ENCODE assay signal across 22 cellular contexts in genomic region chr1:229461032-229461668, GRCh38. TPM values are rescaled to one million over a fixed set of nuclear protein-coding genes. Genes with fewer than 3 reads are reported as not detected.
"Had no signal": no experiment of that assay in that cellular context is flagged by ENCODE, and none has a peak within 500 bp of the region (broad histone marks: within the 10 kb centered on the region; RNA-seq: fewer than 3 reads in every experiment).

No MANE protein-coding gene starts in this region.

- H3K27ac Mint-ChIP-seq: activated CD8-positive, alpha-beta T cell treated with anti-CD3 and anti-CD28 coated beads for 36 hours; activated naive CD8-positive, alpha-beta T cell; natural killer cell treated with Interleukin-12 subunit alpha and Interleukin-12 subunit beta and Interleukin-15 and Interleukin-18, amount 100 ng/mL, for 72 hours; stimulated activated naive B cell treated with anti-CD40 and anti-IgM and Interleukin-4, amounts not matched to agents 10 μg/mL and 1 μg/mL and 100 μg/mL, for 72 hours; T-helper 1 cell treated with Interleukin-12 subunit alpha and Interleukin-12 subunit beta and Interleukin-4 antibody, amounts not matched to agents 30 μg/mL and 1 μg/mL, for 36 hours; type B pancreatic cell had no signal

- H3K9me3 Mint-ChIP-seq: activated CD8-positive, alpha-beta T cell treated with anti-CD3 and anti-CD28 coated beads for 36 hours; natural killer cell treated with Interleukin-12 subunit alpha and Interleukin-12 subunit beta and Interleukin-15 and Interleukin-18, amount 100 ng/mL, for 72 hours; stimulated activated naive B cell treated with anti-CD40 and anti-IgM and Interleukin-4, amounts not matched to agents 10 μg/mL and 1 μg/mL and 100 μg/mL, for 72 hours; T-helper 1 cell treated with Interleukin-12 subunit alpha and Interleukin-12 subunit beta and Interleukin-4 antibody, amounts not matched to agents 30 μg/mL and 1 μg/mL, for 36 hours; type B pancreatic cell had no signal

- H3K27me3 Mint-ChIP-seq: activated CD8-positive, alpha-beta T cell treated with anti-CD3 and anti-CD28 coated beads for 36 hours; activated naive CD8-positive, alpha-beta T cell; natural killer cell treated with Interleukin-12 subunit alpha and Interleukin-12 subunit beta and Interleukin-15 and Interleukin-18, amount 100 ng/mL, for 72 hours; stimulated activated naive B cell treated with anti-CD40 and anti-IgM and Interleukin-4, amounts not matched to agents 10 μg/mL and 1 μg/mL and 100 μg/mL, for 72 hours; type B pancreatic cell had no signal

- H3K4me3 Mint-ChIP-seq: activated CD8-positive, alpha-beta T cell treated with anti-CD3 and anti-CD28 coated beads for 36 hours; activated naive CD8-positive, alpha-beta T cell; natural killer cell treated with Interleukin-12 subunit alpha and Interleukin-12 subunit beta and Interleukin-15 and Interleukin-18, amount 100 ng/mL, for 72 hours; stimulated activated naive B cell treated with anti-CD40 and anti-IgM and Interleukin-4, amounts not matched to agents 10 μg/mL and 1 μg/mL and 100 μg/mL, for 72 hours; T-helper 1 cell treated with Interleukin-12 subunit alpha and Interleukin-12 subunit beta and Interleukin-4 antibody, amounts not matched to agents 30 μg/mL and 1 μg/mL, for 36 hours; type B pancreatic cell had no signal

- H3K27ac ChIP-seq: hepatocyte, WERI-Rb-1 had no signal

- DNase-seq: activated CD4-positive, alpha-beta T cell treated with anti-CD3 and anti-CD28 coated beads for 48 hours; activated CD8-positive, alpha-beta T cell treated with anti-CD3 and anti-CD28 coated beads for 36 hours; activated effector memory CD4-positive, alpha-beta T cell treated with anti-CD3 and anti-CD28 coated beads, Interleukin-2, amount 50 U/mL, for 16 hours; activated T-cell treated with anti-CD3 and anti-CD28 coated beads, Interleukin-2, amount 50 U/mL, for 48 hours; amniotic stem cell; central memory CD4-positive, alpha-beta T cell; cortex of kidney; effector memory CD4-positive, alpha-beta T cell; foreskin melanocyte; kidney; mesendoderm; SIG-M5; stimulated activated CD4-positive, alpha-beta T cell treated with anti-CD3 and anti-CD28 coated beads, Interleukin-2, amount 100 ng/mL, for 48 hours; stimulated activated naive B cell treated with anti-CD40 and anti-IgM and Interleukin-4, amounts not matched to agents 10 μg/mL and 1 μg/mL and 100 μg/mL, for 72 hours; WERI-Rb-1 had no signal

- H3K4me3 ChIP-seq: hepatocyte had no signal

- H3K27me3 ChIP-seq: hepatocyte had no signal

- ATAC-seq: activated CD8-positive, alpha-beta T cell treated with anti-CD3 and anti-CD28 coated beads for 36 hours; natural killer cell treated with Interleukin-12 subunit alpha and Interleukin-12 subunit beta and Interleukin-15 and Interleukin-18, amount 100 ng/mL, for 72 hours; stimulated activated naive B cell treated with anti-CD40 and anti-IgM and Interleukin-4, amounts not matched to agents 10 μg/mL and 1 μg/mL and 100 μg/mL, for 72 hours had no signal

RNA-seq across cellular contexts. Expression of gene ACTA1, which starts 27.3 kb away (rescaled TPM):
- total RNA-seq: activated CD8-positive, alpha-beta T cell treated with anti-CD3 and anti-CD28 coated beads for 36 hours; fibroblast of lung; kidney; natural killer cell treated with Interleukin-12 subunit alpha and Interleukin-12 subunit beta and Interleukin-15 and Interleukin-18, amount 100 ng/mL, for 72 hours; pulmonary artery endothelial cell had no signal
- polyA plus RNA-seq: fibroblast of lung had no signal
